8 cellular contexts compared by ENCODE assay signal in the genomic region with DNA sequence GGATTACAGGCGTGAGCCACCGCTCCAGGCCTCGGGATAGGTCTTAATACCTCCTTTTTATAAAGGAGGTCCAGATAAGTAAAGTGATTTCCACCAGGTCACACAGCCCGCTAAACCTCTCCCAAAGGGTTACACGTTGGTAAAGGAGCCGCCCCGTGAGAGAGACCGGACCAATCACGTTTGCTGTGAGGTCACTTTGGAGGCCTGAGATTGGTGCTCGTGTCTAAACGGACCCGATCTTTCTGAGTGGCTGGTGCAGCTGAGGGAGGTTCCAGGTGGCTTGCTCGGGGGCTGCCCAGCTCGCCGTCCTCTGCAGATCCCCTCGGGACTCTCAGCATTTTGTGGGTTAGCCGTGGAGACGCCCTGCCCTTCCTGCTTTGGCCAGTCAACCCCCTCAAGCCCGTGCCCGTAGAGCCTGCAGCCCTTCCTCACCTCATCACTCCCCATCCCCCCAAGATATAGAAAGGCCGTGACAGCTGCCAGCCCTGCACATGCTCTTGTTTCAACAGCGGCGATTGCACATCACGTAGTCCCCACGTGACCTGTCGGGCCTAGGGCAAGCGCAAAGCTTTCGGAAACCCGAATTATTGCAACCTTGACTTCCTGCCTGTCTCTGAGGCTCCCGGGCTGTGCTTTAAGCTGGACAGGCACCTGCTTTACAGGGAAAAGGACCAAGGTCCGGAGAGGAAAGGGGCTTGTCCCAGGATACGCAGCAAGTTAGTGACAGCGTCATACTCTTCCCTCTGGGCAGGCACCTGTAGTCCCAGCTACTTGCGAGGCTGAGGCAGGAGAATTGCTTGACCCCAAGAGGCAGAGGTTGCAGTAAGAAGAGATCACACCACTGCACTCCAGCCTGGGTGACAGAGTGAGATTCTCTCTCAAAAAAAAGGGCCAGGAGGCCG. TPM values are rescaled to one million over a fixed set of nuclear protein-coding genes. Genes with fewer than 3 reads are reported as not detected.
DNase-seq lines count a peak whose midpoint lies in the region; ATAC-seq and TF ChIP-seq lines count a peak whose summit lies in the region.

No MANE protein-coding gene starts in this region.

- H3K27me3 ChIP-seq in layer of hippocampus (ENCODE audit: control insufficient read depth, insufficient read depth, low read length), result no peaks in the 10 kb centered on the region

- DNase-seq in NCI-H460 (ENCODE audit: extremely low read depth, low read depth), result peak; percentile 86
- peak; percentile 87 for DNase-seq in activated CD4-positive, alpha-beta T cell treated with anti-CD3 and anti-CD28 coated beads, Interleukin-2, amount 10 ng/mL, durations not matched to agents 7 days and 5 days
- peak; percentile 94 for DNase-seq in coronary artery (ENCODE audit: low spot score)
- DNase-seq in stimulated activated CD4-positive, alpha-beta T cell treated with anti-CD3 and anti-CD28 coated beads, Interleukin-1b, Interleukin-23, amount 100 ng/mL, for 1 hour (ENCODE audit: low read depth in 2 of 2), result peak; percentile 44 to 54
- DNase-seq in NCI-H2081 treated with DMSO at 0.1 percent for 48 hours (lab: John Stamatoyannopoulos, UW), result no peak

- TF ChIP-seq CTCF in coronary artery (IDR thresholded peaks at IDR 0.05), result no peak

- peak overlapping the region; percentile 74 for H3K4me3 Mint-ChIP-seq in activated CD4-positive, alpha-beta T cell treated with anti-CD3 and anti-CD28 coated beads, Interleukin-2, amount 10 ng/mL, durations not matched to agents 7 days and 5 days

- H3K27me3 Mint-ChIP-seq in activated CD4-positive, alpha-beta T cell treated with anti-CD3 and anti-CD28 coated beads, Interleukin-2, amount 10 ng/mL, durations not matched to agents 7 days and 5 days, result peaks cover 11% of the 10 kb centered on the region

- no peaks in the 10 kb centered on the region for H3K36me3 Mint-ChIP-seq in activated CD4-positive, alpha-beta T cell treated with anti-CD3 and anti-CD28 coated beads, Interleukin-2, amount 10 ng/mL, durations not matched to agents 7 days and 5 days (ENCODE audit: low read depth)

- H3K27ac ChIP-seq in coronary artery, result peak overlapping the region; percentile 74 to 88
- H3K27ac ChIP-seq in layer of hippocampus (ENCODE audit: low read depth, low read length), result peak overlapping the region; percentile 89

- CTCF ChIA-PET in activated CD4-positive, alpha-beta T cell treated with anti-CD3 and anti-CD28 coated beads, Interleukin-2, amount 10 ng/mL, durations not matched to agents 7 days and 5 days (lab: Charles Lee), result interaction anchor here (1.2 to 2.5 kb wide), 4 partner anchors 10 to 561 kb away, joined by 3 to 9 read pairs (median 5); partner anchors contain the start of gene ZYG11B

- H3K9me3 Mint-ChIP-seq in activated CD4-positive, alpha-beta T cell treated with anti-CD3 and anti-CD28 coated beads, Interleukin-2, amount 10 ng/mL, durations not matched to agents 7 days and 5 days, result no peaks in the 10 kb centered on the region

- H3K4me1 Mint-ChIP-seq in activated CD4-positive, alpha-beta T cell treated with anti-CD3 and anti-CD28 coated beads, Interleukin-2, amount 10 ng/mL, durations not matched to agents 7 days and 5 days, result peaks cover 35% of the 10 kb centered on the region

- ATAC-seq in GM18517 (IDR thresholded peaks at IDR 0.05; ENCODE audit: unreplicated experiment), result peak; percentile 85
- peak; percentile 95 for ATAC-seq in HG03045 (IDR thresholded peaks at IDR 0.05; ENCODE audit: unreplicated experiment)

- H3K4me3 ChIP-seq in coronary artery, result peak overlapping the region; percentile 81

- POLR2A ChIA-PET in activated CD4-positive, alpha-beta T cell treated with anti-CD3 and anti-CD28 coated beads, Interleukin-2, amount 10 ng/mL, durations not matched to agents 7 days and 5 days (lab: Charles Lee), result no interaction called here

- H3K27ac Mint-ChIP-seq in activated CD4-positive, alpha-beta T cell treated with anti-CD3 and anti-CD28 coated beads, Interleukin-2, amount 10 ng/mL, durations not matched to agents 7 days and 5 days, result peak overlapping the region; percentile 94

RNA-seq across cellular contexts. Expression of gene COA7, which starts 5.0 kb away (rescaled TPM):
- 11.5 and 15.6 TPM in 2 replicates for total RNA-seq in NCI-H460 (2014; rRNA removed; shearing (Covaris generic))
- 16.1 and 16.8 TPM in 2 replicates for polyA plus RNA-seq in NCI-H460 (2014; cell fraction: nucleus; rRNA removed)
- total RNA-seq in activated CD4-positive, alpha-beta T cell treated with anti-CD3 and anti-CD28 coated beads, Interleukin-2, amount 10 ng/mL, durations not matched to agents 7 days and 5 days, result 10 to 100 TPM; 10.8 to 14.6 TPM

RNA-seq across cellular contexts. Expression of gene ZYG11B, which starts 23.1 kb away (rescaled TPM):
- total RNA-seq in NCI-H460 (2014; rRNA removed; shearing (Covaris generic)), result 12.6 and 13.8 TPM in 2 replicates
- polyA plus RNA-seq in NCI-H460 (2014; cell fraction: nucleus; rRNA removed), result 5.6 and 8.3 TPM in 2 replicates
- total RNA-seq in activated CD4-positive, alpha-beta T cell treated with anti-CD3 and anti-CD28 coated beads, Interleukin-2, amount 10 ng/mL, durations not matched to agents 7 days and 5 days, result 10 to 100 TPM; 14.5 to 14.8 TPM
